ENCODE assay signal across 16 cellular contexts in the genomic region with DNA sequence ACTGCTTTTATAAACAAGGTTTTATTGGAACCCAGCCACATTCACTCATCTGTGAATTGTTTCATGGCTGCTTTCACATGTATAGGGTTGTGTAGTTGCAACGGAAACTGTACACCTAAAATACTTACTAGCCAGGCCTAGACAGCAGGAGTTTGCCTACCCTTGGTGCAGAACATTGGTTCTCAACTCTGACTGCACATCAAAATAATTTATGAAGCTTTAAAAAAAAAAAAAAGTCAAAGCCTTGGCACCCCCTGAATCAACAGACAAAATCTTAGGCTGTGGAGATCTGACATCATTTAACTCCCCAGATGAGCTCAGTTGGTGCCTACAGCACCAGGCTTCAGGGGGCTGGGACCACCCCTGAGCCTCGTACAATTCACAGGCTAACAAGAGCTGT. TPM values are rescaled to one million over a fixed set of nuclear protein-coding genes. Genes with fewer than 3 reads are reported as not detected.
A peak's percentile ranks its signal among the peaks of the same experiment; 100 is the strongest.
DNase-seq lines count a peak whose midpoint lies in the region; ATAC-seq, FAIRE-seq and TF ChIP-seq lines count a peak whose summit lies in the region.
"Had no signal": no experiment of that assay in that cellular context is flagged by ENCODE, and none has a peak within 500 bp of the region (broad histone marks: within the 10 kb centered on the region; RNA-seq: fewer than 3 reads in every experiment).

No MANE protein-coding gene starts in this region.

- CTCF ChIA-PET in HepG2 (lab: Yijun Ruan, JAX; ENCODE audit: low intra/inter-chr PET ratio, low total read pairs): no interaction called here
- CTCF ChIA-PET in CD8-positive, alpha-beta T cell (lab: Charles Lee): no interaction called here

- FAIRE-seq in HepG2 (lab: Jason Lieb, UNC): no peak
- FAIRE-seq: GM12892 had no signal

- TF ChIP-seq RAD21 in HepG2 (CRISPR knock-in tag; IDR thresholded peaks at IDR 0.05): no peak

- 90% methylated on average over 2 of the region's 2 CpGs for WGBS in HepG2 (ENCODE audit: low lambda C conversion rate)
- WGBS in right lobe of liver (ENCODE audit: insufficient coverage, low coverage, low lambda C conversion rate, missing lambda C conversion rate): 54% methylated on average over 2 of the region's 2 CpGs

- in situ Hi-C loops in HepG2 (cut with HindIII; ENCODE audit: extremely low pct_ligation_motif_present, low pct_unique_long_range_greater_than_20kb): no loop called here

- DNase-seq in HepG2 (ENCODE audit: low spot score) (no peak), right lobe of liver (no peak), NCI-H2107 (lab: John Stamatoyannopoulos, UW) (peak; percentile 3), left kidney (ENCODE audit: low read depth, low spot score) (peak; percentile 67)
- no peak for DNase-seq in activated T-cell treated with anti-CD3 and anti-CD28 coated beads, Interleukin-2, amount 50 U/mL, for 24 hours
- no peak for DNase-seq in activated CD4-positive, alpha-beta T cell treated with anti-CD3 and anti-CD28 coated beads, Interleukin-2, amount 50 U/mL, for 1 hour
- no peak for DNase-seq in CD8-positive, alpha-beta T cell
- DNase-seq: BE2C, DMS153, GOT3, MG63, NCI-H187 treated with DMSO at 0.1 percent for 48 hours, T-cell had no signal

- H3K4me1 Mint-ChIP-seq in activated T-cell treated with anti-CD3 and anti-CD28 coated beads, Interleukin-2, amount 50 U/mL, for 24 hours (ENCODE audit: low read depth): peaks cover 18% of the 10 kb centered on the region
- peaks cover 10% of the 10 kb centered on the region for H3K4me1 Mint-ChIP-seq in CD8-positive, alpha-beta T cell (ENCODE audit: low read depth)

- H2AFZ ChIP-seq in HepG2 (ENCODE audit: low read length): no peak overlapping the region

- TF ChIP-seq EP300 in HepG2 (IDR thresholded peaks at IDR 0.05; ENCODE audit: low read depth in 2 of 2, low read length in 2 of 2): no peak
- TF ChIP-seq EP300 in HepG2 (CRISPR knock-in tag; IDR thresholded peaks at IDR 0.05; ENCODE audit: borderline replicate concordance): no peak

- H3K27ac Mint-ChIP-seq in activated T-cell treated with anti-CD3 and anti-CD28 coated beads, Interleukin-2, amount 50 U/mL, for 24 hours: no peak overlapping the region
- no peak overlapping the region for H3K27ac Mint-ChIP-seq in CD8-positive, alpha-beta T cell
- H3K27ac Mint-ChIP-seq: T-cell had no signal

- no peak for TF ChIP-seq CTCF in HepG2 (CRISPR knock-in tag; IDR thresholded peaks at IDR 0.05)
- TF ChIP-seq CTCF in right lobe of liver (IDR thresholded peaks at IDR 0.05): no peak
- no peak for TF ChIP-seq CTCF in CD8-positive, alpha-beta T cell (IDR thresholded peaks at IDR 0.05)

- no peak overlapping the region for H3K4me3 Mint-ChIP-seq in activated T-cell treated with anti-CD3 and anti-CD28 coated beads, Interleukin-2, amount 50 U/mL, for 24 hours
- H3K4me3 Mint-ChIP-seq in CD8-positive, alpha-beta T cell: no peak overlapping the region
- H3K4me3 Mint-ChIP-seq: T-cell had no signal

- peaks cover 91% of the 10 kb centered on the region for H3K79me2 ChIP-seq in HepG2 (ENCODE audit: insufficient read depth, low read length)

- TF ChIP-seq POLR2A in HepG2 (IDR thresholded peaks at IDR 0.05; ENCODE audit: insufficient read depth in 1 of 2, low read depth in 2 of 2, low read length in 2 of 2): no peak
- TF ChIP-seq POLR2A in right lobe of liver (IDR thresholded peaks at IDR 0.05): no peak

- no peak overlapping the region for H3K4me2 ChIP-seq in HepG2 (ENCODE audit: low read depth, low read length)
- H3K4me2 ChIP-seq: KMS-11 had no signal

- H3K4me1 ChIP-seq in HepG2 (ENCODE audit: insufficient read depth, low read length) (peaks cover 71% of the 10 kb centered on the region), right lobe of liver (peaks cover 0 to 10% (median 2%) of the 10 kb centered on the region in 4 donors)
- no peaks in the 10 kb centered on the region for H3K4me1 ChIP-seq in CD8-positive, alpha-beta T cell (ENCODE audit: insufficient read depth, low read length)

- no peaks in the 10 kb centered on the region for H3K9me3 ChIP-seq in HepG2 (ENCODE audit: low read length)
- H3K9me3 ChIP-seq in right lobe of liver: no peaks in the 10 kb centered on the region
- no peaks in the 10 kb centered on the region for H3K9me3 ChIP-seq in CD8-positive, alpha-beta T cell (ENCODE audit: low read length)
- H3K9me3 ChIP-seq: BE2C, MG63 had no signal

- no peaks in the 10 kb centered on the region for H3K27me3 Mint-ChIP-seq in activated T-cell treated with anti-CD3 and anti-CD28 coated beads, Interleukin-2, amount 50 U/mL, for 24 hours
- no peaks in the 10 kb centered on the region for H3K27me3 Mint-ChIP-seq in CD8-positive, alpha-beta T cell (ENCODE audit: low read depth)
- H3K27me3 Mint-ChIP-seq: T-cell had no signal

- no peaks in the 10 kb centered on the region for H3K27me3 ChIP-seq in HepG2 (ENCODE audit: control insufficient read depth in 1 of 2, insufficient read depth in 2 of 2, low read length in 2 of 2)
- no peaks in the 10 kb centered on the region for H3K27me3 ChIP-seq in right lobe of liver
- no peaks in the 10 kb centered on the region for H3K27me3 ChIP-seq in CD8-positive, alpha-beta T cell (ENCODE audit: insufficient read depth, low read length)
- H3K27me3 ChIP-seq: BE2C, MG63 had no signal

- no peaks in the 10 kb centered on the region for H3K9me3 Mint-ChIP-seq in activated T-cell treated with anti-CD3 and anti-CD28 coated beads, Interleukin-2, amount 50 U/mL, for 24 hours
- H3K9me3 Mint-ChIP-seq in CD8-positive, alpha-beta T cell: no peaks in the 10 kb centered on the region

- peaks cover 5% of the 10 kb centered on the region; the same call in 1 of the 2 replicates for H4K20me1 ChIP-seq in HepG2 (ENCODE audit: insufficient read depth, low read length)

- H3K4me3 ChIP-seq in HepG2 (replicated peaks in 1 of 3; ENCODE audit: insufficient read depth in 1 of 3, low read depth in 2 of 3, low read length in 3 of 3) (no peak overlapping the region), right lobe of liver (no peak overlapping the region)
- no peak overlapping the region for H3K4me3 ChIP-seq in CD8-positive, alpha-beta T cell (ENCODE audit: low read depth, low read length)
- H3K4me3 ChIP-seq: MG63, SK-N-MC had no signal

- H3K27ac ChIP-seq in HepG2 (ENCODE audit: extremely low read length, insufficient read depth, low read length) (peak overlapping the region; percentile 55), right lobe of liver (no peak overlapping the region)
- H3K27ac ChIP-seq in CD8-positive, alpha-beta T cell (ENCODE audit: low read depth, low read length): no peak overlapping the region
- H3K27ac ChIP-seq: KMS-11, SK-N-MC had no signal

- BruUV-seq in HepG2 (replicated peaks; lab: Mats Ljungman, UMichigan): no TSS peak

- no peaks in the 10 kb centered on the region for H3K36me3 Mint-ChIP-seq in activated T-cell treated with anti-CD3 and anti-CD28 coated beads, Interleukin-2, amount 50 U/mL, for 24 hours (ENCODE audit: low read depth)
- H3K36me3 Mint-ChIP-seq in CD8-positive, alpha-beta T cell: no peaks in the 10 kb centered on the region
- H3K36me3 Mint-ChIP-seq: T-cell had no signal

- intact Hi-C loops in HepG2 (cut with micrococcal nuclease; ENCODE audit: unreplicated experiment): no loop called here
- intact Hi-C loops in right lobe of liver (cut with DNase I): no loop called here
- intact Hi-C loops in CD8-positive, alpha-beta T cell (cut with DNase I, micrococcal nuclease): no loop called here

- no peak overlapping the region for H3K9ac ChIP-seq in HepG2 (ENCODE audit: insufficient read depth, low read depth, low read length)
- H3K9ac ChIP-seq: KMS-11 had no signal

- POLR2A ChIA-PET in HepG2 (lab: Yijun Ruan, JAX): interaction anchor here (1.0 kb wide), 1 partner anchor 27 kb away, joined by 3 read pairs; no protein-coding TSS in a partner anchor
- POLR2A ChIA-PET in CD8-positive, alpha-beta T cell (lab: Charles Lee): no interaction called here

- ATAC-seq in HepG2: no peak
- ATAC-seq in right lobe of liver: no peak
- no peak for ATAC-seq in CD8-positive, alpha-beta T cell
- ATAC-seq: T-cell had no signal

- H3K36me3 ChIP-seq in HepG2 (replicated peaks in 1 of 2; ENCODE audit: control insufficient read depth in 1 of 2, insufficient read depth in 2 of 2, low read length in 2 of 2): no peaks in the 10 kb centered on the region
- no peaks in the 10 kb centered on the region for H3K36me3 ChIP-seq in right lobe of liver
- no peaks in the 10 kb centered on the region for H3K36me3 ChIP-seq in CD8-positive, alpha-beta T cell (ENCODE audit: insufficient read depth, low read length)
- H3K36me3 ChIP-seq: BE2C, MG63 had no signal

TF ChIP-seq in HepG2, 621 proteins besides CTCF, POLR2A, EP300 and RAD21 (continues in another document):
- no peak for TF ChIP-seq STAG1 (CRISPR knock-in tag; IDR thresholded peaks at IDR 0.05)
- no peak; the same call in 1 of the 2 replicates for TF ChIP-seq ZNF652 (CRISPR knock-in tag; IDR thresholded peaks at IDR 0.05; ENCODE audit: borderline replicate concordance, low read depth)
- no peak for TF ChIP-seq THAP11 (CRISPR knock-in tag; IDR thresholded peaks at IDR 0.05)

RNA-seq across cellular contexts. Expression of a gene that starts 27.7 kb away (rescaled TPM):
- 29.6 and 40.8 TPM in 2 replicates for total RNA-seq in HepG2 (2016; rRNA removed; fragmentation: Illumina TruSeq; extraction: Trizol)
- 22.0 and 26.3 TPM in 2 replicates for total RNA-seq in HepG2 (2016; cell fraction: cytosol; rRNA removed; fragmentation: Illumina TruSeq; extraction: Trizol; ENCODE audit: low read depth)
- total RNA-seq in HepG2 (2016; cell fraction: insoluble cytoplasmic fraction; rRNA removed; fragmentation: Illumina TruSeq; extraction: Trizol): 28.7 and 37.1 TPM in 2 replicates
- 28.2 and 31.1 TPM in 2 replicates for total RNA-seq in HepG2 (2016; cell fraction: membrane; rRNA removed; fragmentation: Illumina TruSeq; extraction: Trizol)
- total RNA-seq in HepG2 (2016; cell fraction: nucleus; rRNA removed; fragmentation: Illumina TruSeq; extraction: Trizol): 90.9 and 93.4 TPM in 2 replicates
- polyA plus RNA-seq in HepG2 (2011; rRNA removed): 32.2 and 34.8 TPM in 2 replicates
- 17.7 and 29.2 TPM in 2 replicates for polyA plus RNA-seq in HepG2 (2011; cell fraction: cytosol; rRNA removed)
- 41.4 and 54.6 TPM in 2 replicates for polyA plus RNA-seq in HepG2 (2011; cell fraction: nucleus; rRNA removed)
- polyA plus RNA-seq in HepG2 (2012): 38.8 and 45.2 TPM in 2 replicates
- polyA plus RNA-seq in HepG2 (2016; cell fraction: cytosol; fragmentation: Illumina TruSeq; extraction: Trizol; ENCODE audit: low read depth): 4.8 TPM in 2 replicates
- 26.1 and 28.8 TPM in 2 replicates for polyA plus RNA-seq in HepG2 (2016; cell fraction: insoluble cytoplasmic fraction; fragmentation: Illumina TruSeq; extraction: Trizol; ENCODE audit: low read depth)
- polyA plus RNA-seq in HepG2 (2016; cell fraction: membrane; fragmentation: Illumina TruSeq; extraction: Trizol; ENCODE audit: low read depth): 13.9 and 15.0 TPM in 2 replicates
- 95.4 and 101 TPM in 2 replicates for polyA plus RNA-seq in HepG2 (2016; cell fraction: nucleus; fragmentation: Illumina TruSeq; extraction: Trizol; ENCODE audit: insufficient read depth, low read depth)
- 50.6 and 153 TPM in 2 replicates for polyA minus RNA-seq in HepG2 (2011; rRNA and poly(A)+ RNA removed; ENCODE audit: low replicate concordance)
- 26.8 and 33.5 TPM in 2 replicates for polyA minus RNA-seq in HepG2 (2011; cell fraction: cytosol; rRNA and poly(A)+ RNA removed)
- 180 and 197 TPM in 2 replicates for polyA minus RNA-seq in HepG2 (2011; cell fraction: nucleus; rRNA and poly(A)+ RNA removed)
- 100 to 1,000 TPM in 1 of 6 experiments, 10 to 100 TPM in 5; 25.0 to 146 (median 60.2) TPM for total RNA-seq in right lobe of liver
- 1 to 10 TPM; 1.9 to 2.5 TPM for total RNA-seq in CD8-positive, alpha-beta T cell

Comparison
In these comparisons a context has a peak if more than half of its experiments do, and no peak if none do; other contexts are left out.
1. DNase-seq: peak in NCI-H2107 (single experiment) and left kidney (single experiment); none in HepG2 (single experiment), right lobe of liver (0 of 3), activated T-cell treated with anti-CD3 and anti-CD28 coated beads, Interleukin-2, amount 50 U/mL, for 24 hours (single experiment), activated CD4-positive, alpha-beta T cell treated with anti-CD3 and anti-CD28 coated beads, Interleukin-2, amount 50 U/mL, for 1 hour (single experiment) and CD8-positive, alpha-beta T cell (0 of 7).
2. RNA of a gene that starts 27.7 kb away (total RNA-seq): 25.0 to 146 TPM in right lobe of liver and 22.0 to 93.4 TPM in HepG2; 1.9 to 2.5 TPM in CD8-positive, alpha-beta T cell; every median in the first group is over 4 times any median in the second.